In genomic region chr17:69103557-69104233, GRCh38 we compare ENCODE assay signal across 1 cellular context.
TF ChIP-seq lines count a peak whose summit lies in the region.

No MANE protein-coding gene starts in this region.

TF ChIP-seq in SK-N-SH, 30 proteins besides CTCF, POLR2A, EP300 and RAD21 (continued from another document):
- TF ChIP-seq ZBTB33 (IDR thresholded peaks at IDR 0.05; ENCODE audit: borderline replicate concordance, low read depth): no peak
- TF ChIP-seq CHD2 (IDR thresholded peaks at IDR 0.05; ENCODE audit: low read length, partially characterized antibody): no peak
- no peak for TF ChIP-seq SIN3A (IDR thresholded peaks at IDR 0.05; ENCODE audit: borderline replicate concordance, low read depth, low read length)
- TF ChIP-seq RXRA (IDR thresholded peaks at IDR 0.05; ENCODE audit: borderline replicate concordance, low read depth): no peak
- TF ChIP-seq GATA2 (CRISPR knock-in tag; IDR thresholded peaks at IDR 0.05): no peak
- TF ChIP-seq RFX5 (IDR thresholded peaks at IDR 0.05; ENCODE audit: low read length): no peak
- TF ChIP-seq FOXJ3 (CRISPR knock-in tag; IDR thresholded peaks at IDR 0.05): no peak
TF ChIP-seq in SK-N-SH: peak in this region for 0.
